In genomic region chr22:45210577-45211431, GRCh38 we compare ENCODE assay signal across 2 cellular contexts.
TF ChIP-seq lines count a peak whose summit lies in the region.

No MANE protein-coding gene starts in this region.

TF ChIP-seq in IMR-90, 13 proteins besides CTCF, POLR2A, EP300 and RAD21:
- TF ChIP-seq, protein P1, sequence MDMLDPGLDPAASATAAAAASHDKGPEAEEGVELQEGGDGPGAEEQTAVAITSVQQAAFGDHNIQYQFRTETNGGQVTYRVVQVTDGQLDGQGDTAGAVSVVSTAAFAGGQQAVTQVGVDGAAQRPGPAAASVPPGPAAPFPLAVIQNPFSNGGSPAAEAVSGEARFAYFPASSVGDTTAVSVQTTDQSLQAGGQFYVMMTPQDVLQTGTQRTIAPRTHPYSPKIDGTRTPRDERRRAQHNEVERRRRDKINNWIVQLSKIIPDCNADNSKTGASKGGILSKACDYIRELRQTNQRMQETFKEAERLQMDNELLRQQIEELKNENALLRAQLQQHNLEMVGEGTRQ (IDR thresholded peaks at IDR 0.05; ENCODE audit: low read depth, low read length): no peak
TF ChIP-seq in IMR-90: peak in this region for 0.

TF ChIP-seq in H1, 55 proteins besides CTCF, POLR2A, EP300 and RAD21:
- TF ChIP-seq TEAD4 (IDR thresholded peaks at IDR 0.05; ENCODE audit: low read depth, low read length): no peak
- TF ChIP-seq, protein P2, sequence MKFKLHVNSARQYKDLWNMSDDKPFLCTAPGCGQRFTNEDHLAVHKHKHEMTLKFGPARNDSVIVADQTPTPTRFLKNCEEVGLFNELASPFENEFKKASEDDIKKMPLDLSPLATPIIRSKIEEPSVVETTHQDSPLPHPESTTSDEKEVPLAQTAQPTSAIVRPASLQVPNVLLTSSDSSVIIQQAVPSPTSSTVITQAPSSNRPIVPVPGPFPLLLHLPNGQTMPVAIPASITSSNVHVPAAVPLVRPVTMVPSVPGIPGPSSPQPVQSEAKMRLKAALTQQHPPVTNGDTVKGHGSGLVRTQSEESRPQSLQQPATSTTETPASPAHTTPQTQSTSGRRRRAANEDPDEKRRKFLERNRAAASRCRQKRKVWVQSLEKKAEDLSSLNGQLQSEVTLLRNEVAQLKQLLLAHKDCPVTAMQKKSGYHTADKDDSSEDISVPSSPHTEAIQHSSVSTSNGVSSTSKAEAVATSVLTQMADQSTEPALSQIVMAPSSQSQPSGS (IDR thresholded peaks at IDR 0.05; ENCODE audit: low read length): no peak
- TF ChIP-seq RNF2 (IDR thresholded peaks at IDR 0.05; ENCODE audit: borderline replicate concordance, low read depth, low read length, missing control alignments, poor library complexity, severe bottlenecking): no peak
- TF ChIP-seq, protein P1 (IDR thresholded peaks at IDR 0.05; ENCODE audit: low read length): no peak
- TF ChIP-seq, protein P3, sequence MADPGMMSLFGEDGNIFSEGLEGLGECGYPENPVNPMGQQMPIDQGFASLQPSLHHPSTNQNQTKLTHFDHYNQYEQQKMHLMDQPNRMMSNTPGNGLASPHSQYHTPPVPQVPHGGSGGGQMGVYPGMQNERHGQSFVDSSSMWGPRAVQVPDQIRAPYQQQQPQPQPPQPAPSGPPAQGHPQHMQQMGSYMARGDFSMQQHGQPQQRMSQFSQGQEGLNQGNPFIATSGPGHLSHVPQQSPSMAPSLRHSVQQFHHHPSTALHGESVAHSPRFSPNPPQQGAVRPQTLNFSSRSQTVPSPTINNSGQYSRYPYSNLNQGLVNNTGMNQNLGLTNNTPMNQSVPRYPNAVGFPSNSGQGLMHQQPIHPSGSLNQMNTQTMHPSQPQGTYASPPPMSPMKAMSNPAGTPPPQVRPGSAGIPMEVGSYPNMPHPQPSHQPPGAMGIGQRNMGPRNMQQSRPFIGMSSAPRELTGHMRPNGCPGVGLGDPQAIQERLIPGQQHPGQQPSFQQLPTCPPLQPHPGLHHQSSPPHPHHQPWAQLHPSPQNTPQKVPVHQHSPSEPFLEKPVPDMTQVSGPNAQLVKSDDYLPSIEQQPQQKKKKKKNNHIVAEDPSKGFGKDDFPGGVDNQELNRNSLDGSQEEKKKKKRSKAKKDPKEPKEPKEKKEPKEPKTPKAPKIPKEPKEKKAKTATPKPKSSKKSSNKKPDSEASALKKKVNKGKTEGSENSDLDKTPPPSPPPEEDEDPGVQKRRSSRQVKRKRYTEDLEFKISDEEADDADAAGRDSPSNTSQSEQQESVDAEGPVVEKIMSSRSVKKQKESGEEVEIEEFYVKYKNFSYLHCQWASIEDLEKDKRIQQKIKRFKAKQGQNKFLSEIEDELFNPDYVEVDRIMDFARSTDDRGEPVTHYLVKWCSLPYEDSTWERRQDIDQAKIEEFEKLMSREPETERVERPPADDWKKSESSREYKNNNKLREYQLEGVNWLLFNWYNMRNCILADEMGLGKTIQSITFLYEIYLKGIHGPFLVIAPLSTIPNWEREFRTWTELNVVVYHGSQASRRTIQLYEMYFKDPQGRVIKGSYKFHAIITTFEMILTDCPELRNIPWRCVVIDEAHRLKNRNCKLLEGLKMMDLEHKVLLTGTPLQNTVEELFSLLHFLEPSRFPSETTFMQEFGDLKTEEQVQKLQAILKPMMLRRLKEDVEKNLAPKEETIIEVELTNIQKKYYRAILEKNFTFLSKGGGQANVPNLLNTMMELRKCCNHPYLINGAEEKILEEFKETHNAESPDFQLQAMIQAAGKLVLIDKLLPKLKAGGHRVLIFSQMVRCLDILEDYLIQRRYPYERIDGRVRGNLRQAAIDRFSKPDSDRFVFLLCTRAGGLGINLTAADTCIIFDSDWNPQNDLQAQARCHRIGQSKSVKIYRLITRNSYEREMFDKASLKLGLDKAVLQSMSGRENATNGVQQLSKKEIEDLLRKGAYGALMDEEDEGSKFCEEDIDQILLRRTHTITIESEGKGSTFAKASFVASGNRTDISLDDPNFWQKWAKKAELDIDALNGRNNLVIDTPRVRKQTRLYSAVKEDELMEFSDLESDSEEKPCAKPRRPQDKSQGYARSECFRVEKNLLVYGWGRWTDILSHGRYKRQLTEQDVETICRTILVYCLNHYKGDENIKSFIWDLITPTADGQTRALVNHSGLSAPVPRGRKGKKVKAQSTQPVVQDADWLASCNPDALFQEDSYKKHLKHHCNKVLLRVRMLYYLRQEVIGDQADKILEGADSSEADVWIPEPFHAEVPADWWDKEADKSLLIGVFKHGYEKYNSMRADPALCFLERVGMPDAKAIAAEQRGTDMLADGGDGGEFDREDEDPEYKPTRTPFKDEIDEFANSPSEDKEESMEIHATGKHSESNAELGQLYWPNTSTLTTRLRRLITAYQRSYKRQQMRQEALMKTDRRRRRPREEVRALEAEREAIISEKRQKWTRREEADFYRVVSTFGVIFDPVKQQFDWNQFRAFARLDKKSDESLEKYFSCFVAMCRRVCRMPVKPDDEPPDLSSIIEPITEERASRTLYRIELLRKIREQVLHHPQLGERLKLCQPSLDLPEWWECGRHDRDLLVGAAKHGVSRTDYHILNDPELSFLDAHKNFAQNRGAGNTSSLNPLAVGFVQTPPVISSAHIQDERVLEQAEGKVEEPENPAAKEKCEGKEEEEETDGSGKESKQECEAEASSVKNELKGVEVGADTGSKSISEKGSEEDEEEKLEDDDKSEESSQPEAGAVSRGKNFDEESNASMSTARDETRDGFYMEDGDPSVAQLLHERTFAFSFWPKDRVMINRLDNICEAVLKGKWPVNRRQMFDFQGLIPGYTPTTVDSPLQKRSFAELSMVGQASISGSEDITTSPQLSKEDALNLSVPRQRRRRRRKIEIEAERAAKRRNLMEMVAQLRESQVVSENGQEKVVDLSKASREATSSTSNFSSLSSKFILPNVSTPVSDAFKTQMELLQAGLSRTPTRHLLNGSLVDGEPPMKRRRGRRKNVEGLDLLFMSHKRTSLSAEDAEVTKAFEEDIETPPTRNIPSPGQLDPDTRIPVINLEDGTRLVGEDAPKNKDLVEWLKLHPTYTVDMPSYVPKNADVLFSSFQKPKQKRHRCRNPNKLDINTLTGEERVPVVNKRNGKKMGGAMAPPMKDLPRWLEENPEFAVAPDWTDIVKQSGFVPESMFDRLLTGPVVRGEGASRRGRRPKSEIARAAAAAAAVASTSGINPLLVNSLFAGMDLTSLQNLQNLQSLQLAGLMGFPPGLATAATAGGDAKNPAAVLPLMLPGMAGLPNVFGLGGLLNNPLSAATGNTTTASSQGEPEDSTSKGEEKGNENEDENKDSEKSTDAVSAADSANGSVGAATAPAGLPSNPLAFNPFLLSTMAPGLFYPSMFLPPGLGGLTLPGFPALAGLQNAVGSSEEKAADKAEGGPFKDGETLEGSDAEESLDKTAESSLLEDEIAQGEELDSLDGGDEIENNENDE (IDR thresholded peaks at IDR 0.05; ENCODE audit: insufficient replicate concordance, low read length): no peak
- no peak for TF ChIP-seq SIX5 (IDR thresholded peaks at IDR 0.05; ENCODE audit: low read depth, low read length)
- no peak for TF ChIP-seq BCL11A (IDR thresholded peaks at IDR 0.05; ENCODE audit: low read depth in 2 of 2, low read length in 2 of 2)
- TF ChIP-seq SAP30 (IDR thresholded peaks at IDR 0.05; ENCODE audit: insufficient read depth, insufficient replicate concordance, low read length): no peak
- no peak for TF ChIP-seq CHD2 (IDR thresholded peaks at IDR 0.05; ENCODE audit: low read length)
- no peak for TF ChIP-seq SP4 (IDR thresholded peaks at IDR 0.05; ENCODE audit: low read length)
- TF ChIP-seq KDM1A (IDR thresholded peaks at IDR 0.05; ENCODE audit: borderline replicate concordance, low read length): no peak
- TF ChIP-seq ASH2L (IDR thresholded peaks at IDR 0.05; ENCODE audit: low read length): no peak
- no peak for TF ChIP-seq SIRT6 (IDR thresholded peaks at IDR 0.05; ENCODE audit: low read length)
- no peak for TF ChIP-seq TAF7 (optimal IDR thresholded peaks at IDR 0.05; ENCODE audit: borderline replicate concordance, low read depth, low read length)
- no peak for TF ChIP-seq TCF12 (IDR thresholded peaks at IDR 0.05; ENCODE audit: low read depth, low read length)
- TF ChIP-seq NANOG (IDR thresholded peaks at IDR 0.05; ENCODE audit: insufficient read depth, low read depth, low read length, poor library complexity, severe bottlenecking): no peak
- no peak for TF ChIP-seq BRCA1 (IDR thresholded peaks at IDR 0.05; ENCODE audit: low read depth, low read length)
- TF ChIP-seq SP2 (IDR thresholded peaks at IDR 0.05; ENCODE audit: low read length): no peak
